In the genomic region with DNA sequence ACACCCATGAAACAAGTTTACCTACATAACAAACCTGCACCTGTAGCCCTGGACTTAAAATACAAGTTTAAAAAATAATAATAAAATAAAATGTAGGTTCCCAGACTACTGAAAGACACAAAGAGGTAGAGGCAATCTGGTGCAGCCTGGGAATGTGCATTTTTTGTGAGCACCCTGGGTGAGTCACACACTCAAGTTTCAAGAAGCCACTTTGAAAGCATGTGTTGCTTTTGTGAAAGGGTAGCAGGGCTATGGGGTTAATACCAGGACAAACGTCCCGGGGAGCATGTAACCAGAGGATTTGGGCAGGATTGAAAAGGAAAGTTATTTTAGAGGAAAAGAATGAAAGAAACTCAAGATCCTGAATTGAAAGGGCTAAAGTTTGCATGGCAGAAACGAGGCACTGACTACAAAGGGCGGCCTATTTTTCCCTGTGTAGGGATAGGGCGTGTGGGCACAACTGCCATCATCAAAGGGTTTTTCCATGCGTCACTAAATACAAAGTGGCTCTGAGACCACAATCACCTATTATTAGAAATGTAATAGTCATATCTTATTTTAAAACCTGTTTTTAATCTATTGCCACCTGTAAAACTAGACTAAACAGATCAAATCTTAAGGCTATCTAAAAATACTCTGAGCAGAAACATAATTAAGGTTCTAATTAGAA, we compare ENCODE assay signal across 23 cellular contexts.
DNase-seq lines count a peak whose midpoint lies in the region; ATAC-seq, FAIRE-seq and TF ChIP-seq lines count a peak whose summit lies in the region.
"Had no signal": no experiment of that assay in that cellular context is flagged by ENCODE, and none has a peak within 500 bp of the region (broad histone marks: within the 10 kb centered on the region; RNA-seq: fewer than 3 reads in every experiment).

No MANE protein-coding gene starts in this region.

- no peak overlapping the region for H3K4me3 ChIP-seq in BLaER1 treated with 17β-estradiol and CSF1 and Interleukin-3, amounts not matched to agents 10 nM and 100 nM
- H3K4me3 ChIP-seq in neural progenitor cell = no peak overlapping the region

- FAIRE-seq in endometrium (lab: Jason Lieb, UNC) = peak; percentile 29
- FAIRE-seq: A204.1, H54, RCC 7860 had no signal

- H2AFZ ChIP-seq in neural progenitor cell (replicated peaks) = no peak overlapping the region

- peaks cover 6% of the 10 kb centered on the region for H3K9me3 Mint-ChIP-seq in neural progenitor cell
- H3K9me3 Mint-ChIP-seq: CD4-positive, alpha-beta memory T cell had no signal

- H3K27ac ChIP-seq in BLaER1 treated with 17β-estradiol and CSF1 and Interleukin-3, amounts not matched to agents 10 nM and 100 nM = no peak overlapping the region
- no peak overlapping the region for H3K27ac ChIP-seq in neural progenitor cell

- H3K27ac Mint-ChIP-seq in neural progenitor cell = no peak overlapping the region
- H3K27ac Mint-ChIP-seq: CD4-positive, alpha-beta memory T cell had no signal

- 0 out of 22 replicates have a peak, but pooled peaks cover 0 to 4% (median 0%) of the 10 kb centered on the region in 11 experiments for H3K9me3 ChIP-seq in BLaER1 treated with 17β-estradiol and CSF1 and Interleukin-3, amounts not matched to agents 10 nM and 100 nM (replicated peaks in 1 of 11)
- no peaks in the 10 kb centered on the region for H3K9me3 ChIP-seq in neural progenitor cell (ENCODE audit: low read depth)

- TF ChIP-seq CTCF in neural progenitor cell (IDR thresholded peaks at IDR 0.05) = no peak

- DNase-seq in neural progenitor cell (ENCODE audit: low spot score) (peak; percentile 38), T1000 (lab: John Stamatoyannopoulos, UW) (no peak), NCI-H2171 (lab: John Stamatoyannopoulos, UW) (no peak)
- DNase-seq in stimulated activated CD4-positive, alpha-beta T cell treated with anti-CD3 and anti-CD28 coated beads, Interleukin-12 subunit alpha, Interleukin-12 subunit beta, amount 100 ng/mL, for 4 hours = no peak
- DNase-seq: C1 segment of cervical spinal cord; CD4-positive, alpha-beta memory T cell; COR-L47; DND-41; KBM-7; MV-4-11; NCI-H1105; NCI-H1436 treated with DMSO at 0.1 percent for 48 hours; NCI-H187 treated with DMSO at 0.1 percent for 48 hours; NCI-H446; NCI-H524 treated with DMSO at 0.1 percent for 48 hours; NCI-H774 had no signal

- H3K36me3 Mint-ChIP-seq in neural progenitor cell = no peaks in the 10 kb centered on the region
- H3K36me3 Mint-ChIP-seq: CD4-positive, alpha-beta memory T cell had no signal

- H3K4me2 ChIP-seq in BLaER1 treated with 17β-estradiol and CSF1 and Interleukin-3, amounts not matched to agents 10 nM and 100 nM = peak overlapping the region in 8 of 11 experiments; percentile 18 to 64 (median 44); a peak in 14 of 22 replicates
- peak overlapping the region; percentile 5 for H3K4me2 ChIP-seq in neural progenitor cell

- H3K9ac ChIP-seq in BLaER1 treated with 17β-estradiol and CSF1 and Interleukin-3, amounts not matched to agents 10 nM and 100 nM = no peak overlapping the region
- H3K9ac ChIP-seq in neural progenitor cell = no peak overlapping the region

- peaks cover 0 to 14% (median 9%) of the 10 kb centered on the region in 10 experiments; a peak in 13 of 20 replicates for H3K4me1 ChIP-seq in BLaER1 treated with 17β-estradiol and CSF1 and Interleukin-3, amounts not matched to agents 10 nM and 100 nM
- H3K4me1 ChIP-seq in neural progenitor cell = peaks cover 18% of the 10 kb centered on the region

- no peaks in the 10 kb centered on the region for H4K20me1 ChIP-seq in BLaER1 treated with 17β-estradiol and CSF1 and Interleukin-3, amounts not matched to agents 10 nM and 100 nM
- H4K20me1 ChIP-seq in neural progenitor cell (ENCODE audit: low read depth) = no peaks in the 10 kb centered on the region

- ATAC-seq in GM18868 (IDR thresholded peaks at IDR 0.05; ENCODE audit: unreplicated experiment) (peak; percentile 43), HG02763 (IDR thresholded peaks at IDR 0.05; ENCODE audit: unreplicated experiment) (no peak)

- peaks cover 13% of the 10 kb centered on the region for H3K4me1 Mint-ChIP-seq in neural progenitor cell

- peaks cover 3% of the 10 kb centered on the region for H3K27me3 Mint-ChIP-seq in neural progenitor cell (ENCODE audit: insufficient read depth, low read depth)

- H3K79me2 ChIP-seq in neural progenitor cell (ENCODE audit: low read depth) = no peaks in the 10 kb centered on the region

- H3F3A ChIP-seq in neural progenitor cell (ENCODE audit: low read depth) = no peaks in the 10 kb centered on the region

- H3K4me3 Mint-ChIP-seq in neural progenitor cell = no peak overlapping the region
- H3K4me3 Mint-ChIP-seq: CD4-positive, alpha-beta memory T cell had no signal

- no peaks in the 10 kb centered on the region for H3K36me3 ChIP-seq in BLaER1 treated with 17β-estradiol and CSF1 and Interleukin-3, amounts not matched to agents 10 nM and 100 nM
- H3K36me3 ChIP-seq in neural progenitor cell = no peaks in the 10 kb centered on the region

- H3K27me3 ChIP-seq in BLaER1 treated with 17β-estradiol and CSF1 and Interleukin-3, amounts not matched to agents 10 nM and 100 nM = no peaks in the 10 kb centered on the region
- H3K27me3 ChIP-seq in neural progenitor cell = no peaks in the 10 kb centered on the region
